ENCODE assay signal across 1 cellular context in the genomic region with DNA sequence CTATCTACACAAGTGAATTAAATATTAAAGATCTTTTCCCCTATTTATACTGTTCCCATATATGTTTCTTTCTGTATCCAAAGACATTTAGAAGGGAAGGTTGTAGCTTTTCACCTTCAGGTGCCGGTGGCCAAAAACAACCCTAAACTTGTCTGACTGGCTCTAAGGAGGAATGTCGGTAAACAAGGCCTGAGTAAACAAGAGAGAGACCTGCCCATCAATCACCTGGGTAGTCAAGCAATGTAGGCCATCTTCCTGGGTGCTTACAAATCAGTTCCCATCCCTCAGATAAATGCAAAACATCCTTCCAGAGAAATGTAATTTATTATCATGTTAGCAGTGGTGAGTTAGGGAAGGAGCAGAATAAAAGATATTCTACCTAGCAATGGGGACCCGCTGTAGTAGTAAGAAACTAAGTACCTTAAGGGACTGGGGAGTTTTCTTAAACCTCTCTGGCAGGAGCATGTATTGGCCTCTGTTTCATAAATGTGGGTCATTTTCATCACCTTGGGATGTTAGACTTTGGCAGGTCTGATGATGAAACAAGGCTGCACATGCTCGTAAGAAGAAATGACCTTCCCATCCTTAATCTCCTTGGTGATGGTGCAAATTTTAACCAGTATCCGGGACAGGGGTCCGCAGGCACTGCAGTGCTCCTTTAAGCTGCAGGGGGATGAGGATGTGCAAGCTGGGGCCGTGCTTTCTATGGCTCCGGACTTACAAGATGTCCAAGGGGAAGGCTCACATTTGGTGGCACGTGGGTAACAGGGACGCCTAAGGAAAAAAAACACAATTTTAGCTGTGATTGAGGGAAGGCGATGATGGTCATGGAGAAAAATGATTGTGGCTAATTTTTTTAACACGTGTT.
TF ChIP-seq lines count a peak whose summit lies in the region.

No MANE protein-coding gene starts in this region.

TF ChIP-seq in HepG2, 621 proteins besides CTCF, POLR2A, EP300 and RAD21 (continued from another document and continues in another):
- TF ChIP-seq, protein P1, sequence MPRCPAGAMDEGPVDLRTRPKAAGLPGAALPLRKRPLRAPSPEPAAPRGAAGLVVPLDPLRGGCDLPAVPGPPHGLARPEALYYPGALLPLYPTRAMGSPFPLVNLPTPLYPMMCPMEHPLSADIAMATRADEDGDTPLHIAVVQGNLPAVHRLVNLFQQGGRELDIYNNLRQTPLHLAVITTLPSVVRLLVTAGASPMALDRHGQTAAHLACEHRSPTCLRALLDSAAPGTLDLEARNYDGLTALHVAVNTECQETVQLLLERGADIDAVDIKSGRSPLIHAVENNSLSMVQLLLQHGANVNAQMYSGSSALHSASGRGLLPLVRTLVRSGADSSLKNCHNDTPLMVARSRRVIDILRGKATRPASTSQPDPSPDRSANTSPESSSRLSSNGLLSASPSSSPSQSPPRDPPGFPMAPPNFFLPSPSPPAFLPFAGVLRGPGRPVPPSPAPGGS (CRISPR knock-in tag; IDR thresholded peaks at IDR 0.05) = no peak
- TF ChIP-seq ZNF644 (CRISPR knock-in tag; IDR thresholded peaks at IDR 0.05; ENCODE audit: low read depth) (peak; percentile 84), ZNF720 (CRISPR knock-in tag; IDR thresholded peaks at IDR 0.05) (no peak), NFYC (CRISPR knock-in tag; IDR thresholded peaks at IDR 0.05) (no peak), SAP130 (CRISPR knock-in tag; IDR thresholded peaks at IDR 0.05; ENCODE audit: low read depth) (peak; percentile 85), FOXA3 (CRISPR knock-in tag; IDR thresholded peaks at IDR 0.05) (peak; percentile 100), NR2F6 (IDR thresholded peaks at IDR 0.05) (peak; percentile 53), NR2F6 (CRISPR knock-in tag; IDR thresholded peaks at IDR 0.05) (peak; percentile 76), FOSL1 (CRISPR knock-in tag; IDR thresholded peaks at IDR 0.05; ENCODE audit: borderline replicate concordance) (no peak; the same call in 1 of the 2 replicates), ZNF234 (CRISPR knock-in tag; conservative IDR thresholded peaks at IDR 0.05) (no peak), KMT2B (CRISPR knock-in tag; IDR thresholded peaks at IDR 0.05) (peak; percentile 43; the same call in 1 of the 2 replicates), CREM (IDR thresholded peaks at IDR 0.05) (peak; percentile 72), CREM (CRISPR knock-in tag; IDR thresholded peaks at IDR 0.05) (no peak), ZNF614 (CRISPR knock-in tag; IDR thresholded peaks at IDR 0.05; ENCODE audit: borderline replicate concordance) (no peak; the same call in 1 of the 2 replicates), TSC22D2 (CRISPR knock-in tag; IDR thresholded peaks at IDR 0.05; ENCODE audit: borderline replicate concordance) (no peak), IRF2 (CRISPR knock-in tag; IDR thresholded peaks at IDR 0.05) (peak; percentile 51; the same call in 1 of the 2 replicates), MEIS1 (CRISPR knock-in tag; IDR thresholded peaks at IDR 0.05; ENCODE audit: borderline replicate concordance) (peak; percentile 100), ZFP41 (CRISPR knock-in tag; IDR thresholded peaks at IDR 0.05; ENCODE audit: borderline replicate concordance) (no peak), SP1 (IDR thresholded peaks at IDR 0.05) (no peak), SP1 (CRISPR knock-in tag; IDR thresholded peaks at IDR 0.05) (peak; percentile 16; the same call in 1 of the 2 replicates), ZKSCAN8 (CRISPR knock-in tag; IDR thresholded peaks at IDR 0.05; ENCODE audit: borderline replicate concordance) (no peak), ZFYVE20 (CRISPR knock-in tag; IDR thresholded peaks at IDR 0.05; ENCODE audit: borderline replicate concordance, low read depth) (no peak), FOXA1 (IDR thresholded peaks at IDR 0.05) (peak; percentile 98), FOXA1 (CRISPR knock-in tag; IDR thresholded peaks at IDR 0.05) (peak; percentile 100)
- TF ChIP-seq, protein P2, sequence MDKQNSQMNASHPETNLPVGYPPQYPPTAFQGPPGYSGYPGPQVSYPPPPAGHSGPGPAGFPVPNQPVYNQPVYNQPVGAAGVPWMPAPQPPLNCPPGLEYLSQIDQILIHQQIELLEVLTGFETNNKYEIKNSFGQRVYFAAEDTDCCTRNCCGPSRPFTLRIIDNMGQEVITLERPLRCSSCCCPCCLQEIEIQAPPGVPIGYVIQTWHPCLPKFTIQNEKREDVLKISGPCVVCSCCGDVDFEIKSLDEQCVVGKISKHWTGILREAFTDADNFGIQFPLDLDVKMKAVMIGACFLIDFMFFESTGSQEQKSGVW (CRISPR knock-in tag; IDR thresholded peaks at IDR 0.05; ENCODE audit: borderline replicate concordance) = no peak
- TF ChIP-seq, protein P3, sequence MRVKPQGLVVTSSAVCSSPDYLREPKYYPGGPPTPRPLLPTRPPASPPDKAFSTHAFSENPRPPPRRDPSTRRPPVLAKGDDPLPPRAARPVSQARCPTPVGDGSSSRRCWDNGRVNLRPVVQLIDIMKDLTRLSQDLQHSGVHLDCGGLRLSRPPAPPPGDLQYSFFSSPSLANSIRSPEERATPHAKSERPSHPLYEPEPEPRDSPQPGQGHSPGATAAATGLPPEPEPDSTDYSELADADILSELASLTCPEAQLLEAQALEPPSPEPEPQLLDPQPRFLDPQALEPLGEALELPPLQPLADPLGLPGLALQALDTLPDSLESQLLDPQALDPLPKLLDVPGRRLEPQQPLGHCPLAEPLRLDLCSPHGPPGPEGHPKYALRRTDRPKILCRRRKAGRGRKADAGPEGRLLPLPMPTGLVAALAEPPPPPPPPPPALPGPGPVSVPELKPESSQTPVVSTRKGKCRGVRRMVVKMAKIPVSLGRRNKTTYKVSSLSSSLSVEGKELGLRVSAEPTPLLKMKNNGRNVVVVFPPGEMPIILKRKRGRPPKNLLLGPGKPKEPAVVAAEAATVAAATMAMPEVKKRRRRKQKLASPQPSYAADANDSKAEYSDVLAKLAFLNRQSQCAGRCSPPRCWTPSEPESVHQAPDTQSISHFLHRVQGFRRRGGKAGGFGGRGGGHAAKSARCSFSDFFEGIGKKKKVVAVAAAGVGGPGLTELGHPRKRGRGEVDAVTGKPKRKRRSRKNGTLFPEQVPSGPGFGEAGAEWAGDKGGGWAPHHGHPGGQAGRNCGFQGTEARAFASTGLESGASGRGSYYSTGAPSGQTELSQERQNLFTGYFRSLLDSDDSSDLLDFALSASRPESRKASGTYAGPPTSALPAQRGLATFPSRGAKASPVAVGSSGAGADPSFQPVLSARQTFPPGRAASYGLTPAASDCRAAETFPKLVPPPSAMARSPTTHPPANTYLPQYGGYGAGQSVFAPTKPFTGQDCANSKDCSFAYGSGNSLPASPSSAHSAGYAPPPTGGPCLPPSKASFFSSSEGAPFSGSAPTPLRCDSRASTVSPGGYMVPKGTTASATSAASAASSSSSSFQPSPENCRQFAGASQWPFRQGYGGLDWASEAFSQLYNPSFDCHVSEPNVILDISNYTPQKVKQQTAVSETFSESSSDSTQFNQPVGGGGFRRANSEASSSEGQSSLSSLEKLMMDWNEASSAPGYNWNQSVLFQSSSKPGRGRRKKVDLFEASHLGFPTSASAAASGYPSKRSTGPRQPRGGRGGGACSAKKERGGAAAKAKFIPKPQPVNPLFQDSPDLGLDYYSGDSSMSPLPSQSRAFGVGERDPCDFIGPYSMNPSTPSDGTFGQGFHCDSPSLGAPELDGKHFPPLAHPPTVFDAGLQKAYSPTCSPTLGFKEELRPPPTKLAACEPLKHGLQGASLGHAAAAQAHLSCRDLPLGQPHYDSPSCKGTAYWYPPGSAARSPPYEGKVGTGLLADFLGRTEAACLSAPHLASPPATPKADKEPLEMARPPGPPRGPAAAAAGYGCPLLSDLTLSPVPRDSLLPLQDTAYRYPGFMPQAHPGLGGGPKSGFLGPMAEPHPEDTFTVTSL (CRISPR knock-in tag; IDR thresholded peaks at IDR 0.05; ENCODE audit: borderline replicate concordance) = peak; percentile 88; the same call in 1 of the 2 replicates
- TF ChIP-seq, protein P4, sequence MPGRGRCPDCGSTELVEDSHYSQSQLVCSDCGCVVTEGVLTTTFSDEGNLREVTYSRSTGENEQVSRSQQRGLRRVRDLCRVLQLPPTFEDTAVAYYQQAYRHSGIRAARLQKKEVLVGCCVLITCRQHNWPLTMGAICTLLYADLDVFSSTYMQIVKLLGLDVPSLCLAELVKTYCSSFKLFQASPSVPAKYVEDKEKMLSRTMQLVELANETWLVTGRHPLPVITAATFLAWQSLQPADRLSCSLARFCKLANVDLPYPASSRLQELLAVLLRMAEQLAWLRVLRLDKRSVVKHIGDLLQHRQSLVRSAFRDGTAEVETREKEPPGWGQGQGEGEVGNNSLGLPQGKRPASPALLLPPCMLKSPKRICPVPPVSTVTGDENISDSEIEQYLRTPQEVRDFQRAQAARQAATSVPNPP (CRISPR knock-in tag; IDR thresholded peaks at IDR 0.05) = no peak
- TF ChIP-seq, protein P5, sequence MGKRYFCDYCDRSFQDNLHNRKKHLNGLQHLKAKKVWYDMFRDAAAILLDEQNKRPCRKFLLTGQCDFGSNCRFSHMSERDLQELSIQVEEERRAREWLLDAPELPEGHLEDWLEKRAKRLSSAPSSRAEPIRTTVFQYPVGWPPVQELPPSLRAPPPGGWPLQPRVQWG (CRISPR knock-in tag; IDR thresholded peaks at IDR 0.05; ENCODE audit: borderline replicate concordance, low read depth) = no peak
- TF ChIP-seq, protein P6, sequence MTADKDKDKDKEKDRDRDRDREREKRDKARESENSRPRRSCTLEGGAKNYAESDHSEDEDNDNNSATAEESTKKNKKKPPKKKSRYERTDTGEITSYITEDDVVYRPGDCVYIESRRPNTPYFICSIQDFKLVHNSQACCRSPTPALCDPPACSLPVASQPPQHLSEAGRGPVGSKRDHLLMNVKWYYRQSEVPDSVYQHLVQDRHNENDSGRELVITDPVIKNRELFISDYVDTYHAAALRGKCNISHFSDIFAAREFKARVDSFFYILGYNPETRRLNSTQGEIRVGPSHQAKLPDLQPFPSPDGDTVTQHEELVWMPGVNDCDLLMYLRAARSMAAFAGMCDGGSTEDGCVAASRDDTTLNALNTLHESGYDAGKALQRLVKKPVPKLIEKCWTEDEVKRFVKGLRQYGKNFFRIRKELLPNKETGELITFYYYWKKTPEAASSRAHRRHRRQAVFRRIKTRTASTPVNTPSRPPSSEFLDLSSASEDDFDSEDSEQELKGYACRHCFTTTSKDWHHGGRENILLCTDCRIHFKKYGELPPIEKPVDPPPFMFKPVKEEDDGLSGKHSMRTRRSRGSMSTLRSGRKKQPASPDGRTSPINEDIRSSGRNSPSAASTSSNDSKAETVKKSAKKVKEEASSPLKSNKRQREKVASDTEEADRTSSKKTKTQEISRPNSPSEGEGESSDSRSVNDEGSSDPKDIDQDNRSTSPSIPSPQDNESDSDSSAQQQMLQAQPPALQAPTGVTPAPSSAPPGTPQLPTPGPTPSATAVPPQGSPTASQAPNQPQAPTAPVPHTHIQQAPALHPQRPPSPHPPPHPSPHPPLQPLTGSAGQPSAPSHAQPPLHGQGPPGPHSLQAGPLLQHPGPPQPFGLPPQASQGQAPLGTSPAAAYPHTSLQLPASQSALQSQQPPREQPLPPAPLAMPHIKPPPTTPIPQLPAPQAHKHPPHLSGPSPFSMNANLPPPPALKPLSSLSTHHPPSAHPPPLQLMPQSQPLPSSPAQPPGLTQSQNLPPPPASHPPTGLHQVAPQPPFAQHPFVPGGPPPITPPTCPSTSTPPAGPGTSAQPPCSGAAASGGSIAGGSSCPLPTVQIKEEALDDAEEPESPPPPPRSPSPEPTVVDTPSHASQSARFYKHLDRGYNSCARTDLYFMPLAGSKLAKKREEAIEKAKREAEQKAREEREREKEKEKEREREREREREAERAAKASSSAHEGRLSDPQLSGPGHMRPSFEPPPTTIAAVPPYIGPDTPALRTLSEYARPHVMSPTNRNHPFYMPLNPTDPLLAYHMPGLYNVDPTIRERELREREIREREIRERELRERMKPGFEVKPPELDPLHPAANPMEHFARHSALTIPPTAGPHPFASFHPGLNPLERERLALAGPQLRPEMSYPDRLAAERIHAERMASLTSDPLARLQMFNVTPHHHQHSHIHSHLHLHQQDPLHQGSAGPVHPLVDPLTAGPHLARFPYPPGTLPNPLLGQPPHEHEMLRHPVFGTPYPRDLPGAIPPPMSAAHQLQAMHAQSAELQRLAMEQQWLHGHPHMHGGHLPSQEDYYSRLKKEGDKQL (CRISPR knock-in tag; IDR thresholded peaks at IDR 0.05; ENCODE audit: low read depth) = peak; percentile 69; the same call in 1 of the 2 replicates
- TF ChIP-seq, protein P7, sequence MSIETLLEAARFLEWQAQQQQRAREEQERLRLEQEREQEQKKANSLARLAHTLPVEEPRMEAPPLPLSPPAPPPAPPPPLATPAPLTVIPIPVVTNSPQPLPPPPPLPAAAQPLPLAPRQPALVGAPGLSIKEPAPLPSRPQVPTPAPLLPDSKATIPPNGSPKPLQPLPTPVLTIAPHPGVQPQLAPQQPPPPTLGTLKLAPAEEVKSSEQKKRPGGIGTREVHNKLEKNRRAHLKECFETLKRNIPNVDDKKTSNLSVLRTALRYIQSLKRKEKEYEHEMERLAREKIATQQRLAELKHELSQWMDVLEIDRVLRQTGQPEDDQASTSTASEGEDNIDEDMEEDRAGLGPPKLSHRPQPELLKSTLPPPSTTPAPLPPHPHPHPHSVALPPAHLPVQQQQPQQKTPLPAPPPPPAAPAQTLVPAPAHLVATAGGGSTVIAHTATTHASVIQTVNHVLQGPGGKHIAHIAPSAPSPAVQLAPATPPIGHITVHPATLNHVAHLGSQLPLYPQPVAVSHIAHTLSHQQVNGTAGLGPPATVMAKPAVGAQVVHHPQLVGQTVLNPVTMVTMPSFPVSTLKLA (IDR thresholded peaks at IDR 0.05) = no peak
- TF ChIP-seq, protein P8, sequence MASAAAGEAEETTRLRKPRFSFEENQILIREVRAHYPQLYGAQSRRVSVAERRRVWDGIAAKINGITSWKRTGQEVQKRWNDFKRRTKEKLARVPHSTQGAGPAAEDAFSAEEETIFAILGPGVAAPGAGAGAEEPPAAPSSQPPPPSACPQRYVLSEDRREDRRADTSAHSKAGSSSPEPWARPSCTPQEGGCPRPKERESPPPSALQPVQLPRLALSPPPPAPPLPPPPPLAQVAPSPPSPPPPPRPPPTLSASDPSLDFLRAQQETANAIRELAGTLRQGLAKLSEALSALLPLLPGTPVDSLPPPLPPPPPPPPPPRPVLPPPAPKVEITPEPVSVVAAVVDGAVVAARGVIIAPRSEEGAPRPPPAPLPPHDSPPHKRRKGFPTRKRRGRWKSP (CRISPR knock-in tag; IDR thresholded peaks at IDR 0.05) = 0 out of 2 replicates have a peak, but pooled peaks have one; percentile 31
- TF ChIP-seq, protein P9, sequence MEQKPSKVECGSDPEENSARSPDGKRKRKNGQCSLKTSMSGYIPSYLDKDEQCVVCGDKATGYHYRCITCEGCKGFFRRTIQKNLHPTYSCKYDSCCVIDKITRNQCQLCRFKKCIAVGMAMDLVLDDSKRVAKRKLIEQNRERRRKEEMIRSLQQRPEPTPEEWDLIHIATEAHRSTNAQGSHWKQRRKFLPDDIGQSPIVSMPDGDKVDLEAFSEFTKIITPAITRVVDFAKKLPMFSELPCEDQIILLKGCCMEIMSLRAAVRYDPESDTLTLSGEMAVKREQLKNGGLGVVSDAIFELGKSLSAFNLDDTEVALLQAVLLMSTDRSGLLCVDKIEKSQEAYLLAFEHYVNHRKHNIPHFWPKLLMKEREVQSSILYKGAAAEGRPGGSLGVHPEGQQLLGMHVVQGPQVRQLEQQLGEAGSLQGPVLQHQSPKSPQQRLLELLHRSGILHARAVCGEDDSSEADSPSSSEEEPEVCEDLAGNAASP (CRISPR knock-in tag; IDR thresholded peaks at IDR 0.05; ENCODE audit: borderline replicate concordance) = peak; percentile 76; the same call in 1 of the 2 replicates
